ENCODE assay signal across 8 cellular contexts in genomic region chr17:12667299-12667958, GRCh38. TPM values are rescaled to one million over a fixed set of nuclear protein-coding genes. Genes with fewer than 3 reads are reported as not detected.
A peak's percentile ranks its signal among the peaks of the same experiment; 100 is the strongest.
DNase-seq lines count a peak whose midpoint lies in the region; ATAC-seq, FAIRE-seq and TF ChIP-seq lines count a peak whose summit lies in the region.

No MANE protein-coding gene starts in this region.

- H3K9me3 ChIP-seq in GM12878 (replicated peaks; ENCODE audit: control insufficient read depth, insufficient read depth, low read length) (no peaks in the 10 kb centered on the region), upper lobe of right lung (no peaks in the 10 kb centered on the region), T-helper 17 cell (ENCODE audit: control insufficient read depth, low read length, poor library complexity, severe bottlenecking) (no peaks in the 10 kb centered on the region)

- ATAC-seq in GM12878, result peak; percentile 67
- peak; percentile 37 for ATAC-seq in upper lobe of right lung
- ATAC-seq in HG03108 (IDR thresholded peaks at IDR 0.05; ENCODE audit: unreplicated experiment), result no peak
- no peak for ATAC-seq in T-helper 17 cell
- ATAC-seq in HG02763 (IDR thresholded peaks at IDR 0.05; ENCODE audit: unreplicated experiment), result no peak

- DNase-seq in BJ (ENCODE audit: low read depth) (no peak), HTR-8/SVneo (ENCODE audit: insufficient read length, low spot score) (peak; percentile 51), GM12878 (ENCODE audit: low read depth, low spot score) (no peak), kidney epithelial cell (ENCODE audit: low read depth) (no peak), upper lobe of right lung (no peak), T-helper 17 cell (no peak)

- FAIRE-seq in HTR-8/SVneo (lab: Jason Lieb, UNC), result no peak
- no peak for FAIRE-seq in GM12878 (lab: Jason Lieb, UNC)

- H3K36me3 ChIP-seq in BJ (ENCODE audit: control insufficient read depth, insufficient read depth, low read length) (no peaks in the 10 kb centered on the region), GM12878 (ENCODE audit: control insufficient read depth in 2 of 2, insufficient read depth in 2 of 2, low read length in 1 of 2) (no peaks in the 10 kb centered on the region), kidney epithelial cell (ENCODE audit: control insufficient read depth, insufficient read depth, low read length) (no peaks in the 10 kb centered on the region), upper lobe of right lung (no peaks in the 10 kb centered on the region)

- no peak overlapping the region for H2AFZ ChIP-seq in GM12878 (ENCODE audit: control insufficient read depth, low read depth, low read length)

- 30% methylated on average over 9 of the region's 9 CpGs for WGBS in GM12878 (ENCODE audit: insufficient coverage, insufficient replicate concordance, low lambda C conversion rate, missing lambda C conversion rate)

- H3K9ac ChIP-seq in GM12878 (ENCODE audit: control insufficient read depth, insufficient read depth, low read length), result no peak overlapping the region

- POLR2A ChIA-PET in BJ (lab: Charles Lee) (no interaction called here), GM12878 (lab: Charles Lee) (interaction anchor here (0.5 kb wide), 1 partner anchor 324 kb away, joined by 4 read pairs; no protein-coding TSS in a partner anchor)

- no peaks in the 10 kb centered on the region for H3K27me3 ChIP-seq in BJ (ENCODE audit: control insufficient read depth, insufficient read depth, low read length)
- peaks cover 5% of the 10 kb centered on the region in 2 experiments; a peak in 3 of 4 replicates for H3K27me3 ChIP-seq in GM12878 (replicated peaks in 1 of 2; ENCODE audit: control insufficient read depth in 2 of 2, insufficient read depth in 2 of 2, low read length in 1 of 2)
- peaks cover 24% of the 10 kb centered on the region for H3K27me3 ChIP-seq in kidney epithelial cell (ENCODE audit: control insufficient read depth, insufficient read depth, low read length)
- peaks cover 41% of the 10 kb centered on the region for H3K27me3 ChIP-seq in upper lobe of right lung

- intact Hi-C loops in GM12878 (cut with micrococcal nuclease; ENCODE audit: unreplicated experiment), result loop anchor here (1.0 to 10.0 kb wide), 7 partner anchors 77 to 487 kb away; no protein-coding TSS in a partner anchor
- intact Hi-C loops in upper lobe of right lung (cut with DNase I), result no loop called here

- peak overlapping the region; percentile 17; the same call in 1 of the 2 replicates for H3K4me3 ChIP-seq in BJ (ENCODE audit: low read depth, low read length)
- no peak overlapping the region for H3K4me3 ChIP-seq in GM12878
- no peak overlapping the region for H3K4me3 ChIP-seq in kidney epithelial cell (ENCODE audit: low read depth, low read length)
- H3K4me3 ChIP-seq in upper lobe of right lung, result no peak overlapping the region

- no peaks in the 10 kb centered on the region for H3K79me2 ChIP-seq in GM12878 (ENCODE audit: control insufficient read depth, insufficient read depth, low read length)

- H3K4me1 Mint-ChIP-seq in T-helper 17 cell, result no peaks in the 10 kb centered on the region

- SMC1A ChIA-PET in GM12878 (lab: Charles Lee; ENCODE audit: uncharacterized antibody, unreplicated experiment), result interaction anchor here (0.6 to 2.7 kb wide), 8 partner anchors 24 to 556 kb away, joined by 3 to 13 read pairs (median 5); no protein-coding TSS in a partner anchor

- peak; percentile 73 for TF ChIP-seq RAD21 in GM12878 (IDR thresholded peaks at IDR 0.05; ENCODE audit: insufficient read depth, low read depth, low read length)

- TF ChIP-seq POLR2A in GM12878 (IDR thresholded peaks at IDR 0.05; ENCODE audit: low read depth, low read length), result no peak

- BruUV-seq in GM12878 (replicated peaks; lab: Mats Ljungman, UMichigan), result no TSS peak

- CTCF ChIA-PET in BJ (lab: Yijun Ruan, JAX) (interaction anchor here (0.5 to 6.1 kb wide), 31 partner anchors 9 to 645 kb away, joined by 3 to 100 read pairs (median 4); no protein-coding TSS in a partner anchor), GM12878 (lab: Yijun Ruan, JAX) (interaction anchor here (0.6 to 3.5 kb wide), 13 partner anchors 75 to 487 kb away, joined by 3 to 25 read pairs (median 5); no protein-coding TSS in a partner anchor)

- no peak overlapping the region for H3K27ac Mint-ChIP-seq in T-helper 17 cell

- H3K4me3 Mint-ChIP-seq in T-helper 17 cell, result no peak overlapping the region

- H4K20me1 ChIP-seq in GM12878 (ENCODE audit: control insufficient read depth, insufficient read depth), result no peaks in the 10 kb centered on the region

- TF ChIP-seq EP300 in GM12878 (IDR thresholded peaks at IDR 0.05; ENCODE audit: borderline replicate concordance in 1 of 2, control insufficient read depth in 1 of 2, low read depth in 2 of 2, low read length in 2 of 2), result no peak

- no peaks in the 10 kb centered on the region for H3K36me3 Mint-ChIP-seq in T-helper 17 cell (ENCODE audit: low read depth)

- H3K27ac ChIP-seq in GM12878 (ENCODE audit: control insufficient read depth, insufficient read depth) (no peak overlapping the region), upper lobe of right lung (no peak overlapping the region)

- TF ChIP-seq CTCF in BJ (IDR thresholded peaks at IDR 0.05; ENCODE audit: insufficient read depth, low read depth, low read length), result peak; percentile 55
- TF ChIP-seq CTCF in GM12878 (IDR thresholded peaks at IDR 0.05 in 2 of 3, conservative IDR thresholded peaks at IDR 0.05 in 1 of 3; ENCODE audit: control insufficient read depth in 2 of 3, extremely low read depth in 1 of 3, insufficient read depth in 1 of 3, low read depth in 3 of 3, low read length in 3 of 3), result peak; percentile 32 to 63 (median 42); a peak in 5 of 6 replicates
- TF ChIP-seq CTCF in kidney epithelial cell (IDR thresholded peaks at IDR 0.05; ENCODE audit: insufficient read depth, low read length, poor library complexity, severe bottlenecking), result peak; percentile 43
- peak; percentile 25 for TF ChIP-seq CTCF in upper lobe of right lung (IDR thresholded peaks at IDR 0.05)

- no peak overlapping the region for H3K4me2 ChIP-seq in GM12878 (ENCODE audit: control insufficient read depth, insufficient read depth)

- H3K4me1 ChIP-seq in GM12878 (ENCODE audit: control insufficient read depth, insufficient read depth, low read length) (no peaks in the 10 kb centered on the region), upper lobe of right lung (no peaks in the 10 kb centered on the region)

- RAD21 ChIA-PET in GM12878 (lab: Charles Lee; ENCODE audit: unreplicated experiment), result interaction anchor here (0.9 to 2.0 kb wide), 6 partner anchors 122 to 412 kb away, joined by 3 to 15 read pairs (median 4); no protein-coding TSS in a partner anchor

- in situ Hi-C loops in GM12878 (cut with MboI), result loop anchor here (5.0 to 10.0 kb wide), 3 partner anchors 57 to 410 kb away; no protein-coding TSS in a partner anchor

- H3K27me3 Mint-ChIP-seq in T-helper 17 cell, result peaks cover 38% of the 10 kb centered on the region

TF ChIP-seq in GM12878, 131 proteins besides CTCF, POLR2A, EP300 and RAD21:
- TF ChIP-seq TARDBP (IDR thresholded peaks at IDR 0.05; ENCODE audit: borderline replicate concordance), result no peak
- no peak for TF ChIP-seq RCOR1 (conservative IDR thresholded peaks at IDR 0.05; ENCODE audit: low read depth, low read length)
- TF ChIP-seq SPI1 (IDR thresholded peaks at IDR 0.05; ENCODE audit: borderline replicate concordance, insufficient read depth, low read depth, low read length), result no peak
- peak; percentile 67 for TF ChIP-seq SMC3 (IDR thresholded peaks at IDR 0.05; ENCODE audit: borderline replicate concordance, low read length)
- TF ChIP-seq ZNF384 (IDR thresholded peaks at IDR 0.05; ENCODE audit: borderline replicate concordance, low read depth, low read length), result no peak
- TF ChIP-seq KLF5 (IDR thresholded peaks at IDR 0.05; ENCODE audit: partially characterized antibody), result no peak
TF ChIP-seq in GM12878: peak in this region for 1.

RNA-seq across cellular contexts. Expression of gene MYOCD, which starts 1.7 kb away (rescaled TPM):
- polyA plus RNA-seq in BJ (2011; rRNA removed) (13.3 and 18.3 TPM in 2 replicates), GM12878 (2011; rRNA removed) (not detected in 2 replicates), GM12878 (2014; fragmentation: Illumina TruSeq; extraction: Trizol) (not detected in 2 replicates), GM12878 (2014; fragmentation: Nextera tagmentation; extraction: Ambion mirVana) (not detected), GM12878 (2014; rRNA removed) (not detected in 2 replicates), GM12878 (2016; fragmentation: Nextera tagmentation; extraction: Ambion mirVana) (not detected)
- polyA minus RNA-seq in BJ (2011; rRNA and poly(A)+ RNA removed), result 23.3 and 25.9 TPM in 2 replicates
- not detected in 2 replicates for total RNA-seq in GM12878 (2013; cell fraction: nucleolus; rRNA removed)
- total RNA-seq in GM12878 (2014; rRNA removed) (not detected in 2 replicates), GM12878 (2014; rRNA removed; fragmentation: Illumina TruSeq; extraction: Trizol) (not detected in 2 replicates), GM12878 (2021) (not detected in 2 replicates), kidney epithelial cell (0.27 and 2.1 TPM in 2 replicates), upper lobe of right lung (4.1 TPM), T-helper 17 cell (not detected)
- not detected for polyA plus RNA-seq in GM12878 (2011; ENCODE audit: low read depth)
- 0.01 TPM in 1 of 2 replicates, not detected in the other for polyA plus RNA-seq in GM12878 (2011; cell fraction: cytosol; rRNA removed)
- polyA plus RNA-seq in GM12878 (2011; cell fraction: nucleus; rRNA removed), result not detected in 2 replicates
- polyA plus RNA-seq in GM12878 (2012), result not detected in 2 replicates
- polyA minus RNA-seq in GM12878 (2011; rRNA and poly(A)+ RNA removed), result 0.05 TPM in 1 of 2 replicates, not detected in the other
- not detected in 2 replicates for polyA minus RNA-seq in GM12878 (2011; cell fraction: cytosol; rRNA and poly(A)+ RNA removed)
- not detected in 2 replicates for polyA minus RNA-seq in GM12878 (2011; cell fraction: nucleus; rRNA and poly(A)+ RNA removed)

Comparison
In these comparisons a context has a peak if more than half of its experiments do, and no peak if none do; other contexts are left out.
1. ATAC-seq: peak in GM12878 (single experiment) and upper lobe of right lung (single experiment); none in HG03108 (single experiment), T-helper 17 cell (single experiment) and HG02763 (single experiment).
2. Peak in every context shown above with its lines, with median percentiles within 50 percentile points of each other: CTCF ChIP-seq.